ENCODE assay signal across 8 cellular contexts in the genomic region with DNA sequence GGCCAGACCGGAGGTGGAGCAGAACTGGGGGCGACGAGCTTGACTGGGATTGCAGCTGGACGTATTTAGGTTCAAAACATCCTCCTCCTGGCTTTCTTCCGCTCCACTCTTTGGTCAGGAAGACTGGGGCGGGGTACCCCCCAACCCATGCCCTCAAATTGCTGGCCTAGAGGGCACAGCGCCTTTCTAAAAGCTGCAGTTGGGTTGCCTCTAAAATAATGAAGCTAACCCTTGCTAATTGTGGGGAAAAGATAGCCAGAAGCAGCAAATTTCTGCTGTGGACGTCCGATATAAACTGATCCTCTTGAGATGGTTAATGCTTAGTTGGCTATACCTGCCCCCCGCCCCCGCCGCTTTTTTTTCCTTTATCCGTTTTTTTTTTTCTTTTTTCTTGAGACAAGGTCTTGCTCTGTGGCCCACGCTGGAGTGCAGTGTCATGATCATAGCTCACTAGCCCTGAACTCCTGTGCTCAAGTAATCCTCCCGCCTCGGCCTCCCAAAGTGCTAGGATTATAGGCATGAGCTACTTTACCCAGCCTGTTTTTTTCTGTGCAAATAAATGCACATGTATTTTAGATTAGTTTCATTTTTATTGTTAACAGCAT. TPM values are rescaled to one million over a fixed set of nuclear protein-coding genes. Genes with fewer than 3 reads are reported as not detected.
A peak's percentile ranks its signal among the peaks of the same experiment; 100 is the strongest.
DNase-seq lines count a peak whose midpoint lies in the region; ATAC-seq and TF ChIP-seq lines count a peak whose summit lies in the region.

No MANE protein-coding gene starts in this region.

- H3K9me3 ChIP-seq in HUES64 (ENCODE audit: insufficient read depth, low read depth, low read length) (no peaks in the 10 kb centered on the region), adipocyte (ENCODE audit: control insufficient read depth, low read length) (no peaks in the 10 kb centered on the region), thoracic aorta (no peaks in the 10 kb centered on the region)

- peak overlapping the region; percentile 69 for H3K4me3 ChIP-seq in AG04449 (ENCODE audit: low read depth, low read length)
- peak overlapping the region; percentile 95 for H3K4me3 ChIP-seq in HUES64 (ENCODE audit: low read length)
- peak overlapping the region; percentile 100 for H3K4me3 ChIP-seq in adipocyte (ENCODE audit: low read length)
- peak overlapping the region; percentile 94 for H3K4me3 ChIP-seq in thoracic aorta

- peak overlapping the region; percentile 99 for H3K9ac ChIP-seq in HUES64 (ENCODE audit: low read depth, low read length)
- H3K9ac ChIP-seq in adipocyte (ENCODE audit: low read length), result peak overlapping the region; percentile 99

- no peak for TF ChIP-seq CTCF in AG04449 (IDR thresholded peaks at IDR 0.05; ENCODE audit: insufficient read depth, low read length, missing control alignments)
- TF ChIP-seq CTCF in thoracic aorta (IDR thresholded peaks at IDR 0.05), result no peak
- TF ChIP-seq CTCF in GM10248 (IDR thresholded peaks at IDR 0.05; ENCODE audit: control extremely low read depth, extremely low read depth, low read depth, missing control alignments), result no peak

- 8% methylated on average over 16 of the region's 16 CpGs for WGBS in HUES64

- POLR2A ChIA-PET in AG04449 (lab: Yijun Ruan, JAX) (interaction anchor here (0.6 to 0.8 kb wide), 2 partner anchors 10 to 42 kb away, joined by 3 read pairs; no protein-coding TSS in a partner anchor), GM10248 (lab: Yijun Ruan, JAX) (interaction anchor here (0.6 kb wide), 1 partner anchor 26 kb away, joined by 3 read pairs; no protein-coding TSS in a partner anchor)

- DNase-seq in AG04449 (ENCODE audit: low read depth, low spot score), result no peak
- no peak for DNase-seq in adipocyte (ENCODE audit: low read depth)
- DNase-seq in thoracic aorta (ENCODE audit: low spot score), result no peak
- DNase-seq in GM10248 (ENCODE audit: extremely low spot score), result no peak
- no peak for DNase-seq in NCI-H524 treated with DMSO at 0.1 percent for 48 hours (lab: John Stamatoyannopoulos, UW)

- H3K27ac ChIP-seq in HUES64 (ENCODE audit: low read depth, low read length), result peak overlapping the region; percentile 87
- peak overlapping the region; percentile 85 for H3K27ac ChIP-seq in layer of hippocampus (ENCODE audit: low read depth, low read length)
- peak overlapping the region; percentile 68 to 79 for H3K27ac ChIP-seq in thoracic aorta

- H3K27me3 ChIP-seq in HUES64 (ENCODE audit: insufficient read depth, low read length), result no peaks in the 10 kb centered on the region
- H3K27me3 ChIP-seq in adipocyte (replicated peaks; ENCODE audit: control insufficient read depth, insufficient read depth, low read length), result no peaks in the 10 kb centered on the region
- no peaks in the 10 kb centered on the region for H3K27me3 ChIP-seq in layer of hippocampus (ENCODE audit: control insufficient read depth, insufficient read depth, low read length)
- H3K27me3 ChIP-seq in thoracic aorta (replicated peaks; ENCODE audit: insufficient read depth), result no peaks in the 10 kb centered on the region

- peaks cover 29% of the 10 kb centered on the region for H3K36me3 ChIP-seq in HUES64 (ENCODE audit: insufficient read depth, low read length)
- H3K36me3 ChIP-seq in adipocyte (ENCODE audit: control insufficient read depth, insufficient read depth, low read length, severe bottlenecking), result peaks cover 9% of the 10 kb centered on the region
- H3K36me3 ChIP-seq in thoracic aorta, result no peaks in the 10 kb centered on the region

- H3K4me1 ChIP-seq in HUES64 (ENCODE audit: insufficient read depth, low read length) (0 out of 2 replicates have a peak, but pooled peaks cover 10% of the 10 kb centered on the region), adipocyte (ENCODE audit: control insufficient read depth, insufficient read depth, low read length) (peaks cover 27% of the 10 kb centered on the region), thoracic aorta (ENCODE audit: control insufficient read depth in 1 of 2, low read depth in 2 of 2) (peaks cover 22 to 45% of the 10 kb centered on the region in 2 donors)

- CTCF ChIA-PET in AG04449 (lab: Yijun Ruan, JAX), result interaction anchor here (0.7 kb wide), 1 partner anchor 39 kb away, joined by 3 read pairs; no protein-coding TSS in a partner anchor
- CTCF ChIA-PET in GM10248 (lab: Yijun Ruan, JAX), result interaction anchor here (1.0 kb wide), 1 partner anchor 15 kb away, joined by 3 read pairs; no protein-coding TSS in a partner anchor

- no peak for ATAC-seq in thoracic aorta (ENCODE audit: insufficient number of reproducible peaks, low FRiP score, low read depth)
- ATAC-seq in HG03135 (IDR thresholded peaks at IDR 0.05; ENCODE audit: unreplicated experiment), result no peak

RNA-seq across cellular contexts. Expression of a gene that starts 0.8 kb away (rescaled TPM):
- 49.3 TPM for polyA plus RNA-seq in HUES64 (2013, experiment 1 of 2)
- 46.5 TPM for polyA plus RNA-seq in HUES64 (2013, experiment 2 of 2)
- total RNA-seq in thoracic aorta, result 10 to 100 TPM in 1 of 2 donors, 1 to 10 TPM in 1; 9.3 to 18.4 TPM

RNA-seq across cellular contexts. Expression of a gene that starts 29.2 kb away (rescaled TPM):
- polyA plus RNA-seq in HUES64 (2013, experiment 1 of 2), result 18.7 TPM
- polyA plus RNA-seq in HUES64 (2013, experiment 2 of 2), result 18.1 TPM
- 10 to 100 TPM; 66.9 to 85.3 TPM for total RNA-seq in thoracic aorta

RNA-seq across cellular contexts. Expression of a gene that starts 46.8 kb away (rescaled TPM):
- polyA plus RNA-seq in HUES64 (2013, experiment 1 of 2), result 4.6 TPM
- 4.4 TPM for polyA plus RNA-seq in HUES64 (2013, experiment 2 of 2)
- total RNA-seq in thoracic aorta, result 1 to 10 TPM; 4.9 to 6.1 TPM

RNA-seq across cellular contexts. Expression of a gene that starts 47.0 kb away (rescaled TPM):
- 0.15 TPM for polyA plus RNA-seq in HUES64 (2013, experiment 1 of 2)
- not detected for polyA plus RNA-seq in HUES64 (2013, experiment 2 of 2)
- total RNA-seq in thoracic aorta, result not detected
